In genomic region chr18:48922203-48922800, GRCh38 we compare ENCODE assay signal across 10 cellular contexts. TPM values are rescaled to one million over a fixed set of nuclear protein-coding genes. Genes with fewer than 3 reads are reported as not detected.
A peak's percentile ranks its signal among the peaks of the same experiment; 100 is the strongest.
DNase-seq lines count a peak whose midpoint lies in the region; ATAC-seq and TF ChIP-seq lines count a peak whose summit lies in the region.
"Had no signal": no experiment of that assay in that cellular context is flagged by ENCODE, and none has a peak within 500 bp of the region (broad histone marks: within the 10 kb centered on the region; RNA-seq: fewer than 3 reads in every experiment).

No MANE protein-coding gene starts in this region.

- TF ChIP-seq CTCF in choroid plexus epithelial cell (conservative IDR thresholded peaks at IDR 0.05; ENCODE audit: low read depth, low read length) (no peak), upper lobe of left lung (IDR thresholded peaks at IDR 0.05) (no peak)

- no peak for TF ChIP-seq EP300 in upper lobe of left lung (IDR thresholded peaks at IDR 0.05)

- H3K9me3 ChIP-seq in mucosa of rectum (ENCODE audit: control insufficient read depth in 2 of 2, low read length in 2 of 2): no peaks in the 10 kb centered on the region
- no peaks in the 10 kb centered on the region for H3K9me3 ChIP-seq in upper lobe of left lung

- TF ChIP-seq POLR2A in upper lobe of left lung (IDR thresholded peaks at IDR 0.05): no peak

- WGBS in upper lobe of left lung, 2 donors: 9 to 28% methylated on average over 5 to 7 of the region's 7 CpGs

- peaks cover 50 to 55% of the 10 kb centered on the region in 2 donors for H3K4me1 ChIP-seq in mucosa of rectum (ENCODE audit: control insufficient read depth in 2 of 2, insufficient read depth in 2 of 2, low read length in 2 of 2)
- peaks cover 78 to 96% (median 93%) of the 10 kb centered on the region in 4 donors for H3K4me1 ChIP-seq in upper lobe of left lung

- no peak overlapping the region for H3K27ac Mint-ChIP-seq in activated naive CD4-positive, alpha-beta T cell treated with anti-CD3 and anti-CD28 coated beads, Interleukin-2, amount 50 U/mL, for 24 hours
- H3K27ac Mint-ChIP-seq: activated naive CD8-positive, alpha-beta T cell had no signal

- H3K27ac ChIP-seq in mucosa of rectum (ENCODE audit: low read depth in 2 of 2, low read length in 2 of 2) (peak overlapping the region; percentile 80 to 86), upper lobe of left lung (peak overlapping the region; percentile 52 to 90 (median 79))

- DNase-seq in activated naive CD4-positive, alpha-beta T cell treated with anti-CD3 and anti-CD28 coated beads, Interleukin-2, amount 50 U/mL, for 16 hours: no peak
- DNase-seq in choroid plexus epithelial cell (ENCODE audit: low read depth) (no peak), upper lobe of left lung (no peak), KG1 (lab: John Stamatoyannopoulos, UW) (no peak)
- DNase-seq: stimulated activated naive CD4-positive, alpha-beta T cell had no signal

- H3K4me1 Mint-ChIP-seq in activated naive CD4-positive, alpha-beta T cell treated with anti-CD3 and anti-CD28 coated beads, Interleukin-2, amount 50 U/mL, for 24 hours: peaks cover 54% of the 10 kb centered on the region

- H3K9me3 Mint-ChIP-seq in activated naive CD4-positive, alpha-beta T cell treated with anti-CD3 and anti-CD28 coated beads, Interleukin-2, amount 50 U/mL, for 24 hours: no peaks in the 10 kb centered on the region

- no peaks in the 10 kb centered on the region for H3K27me3 Mint-ChIP-seq in activated naive CD4-positive, alpha-beta T cell treated with anti-CD3 and anti-CD28 coated beads, Interleukin-2, amount 50 U/mL, for 24 hours
- H3K27me3 Mint-ChIP-seq: activated naive CD8-positive, alpha-beta T cell had no signal

- H3K4me3 Mint-ChIP-seq in activated naive CD4-positive, alpha-beta T cell treated with anti-CD3 and anti-CD28 coated beads, Interleukin-2, amount 50 U/mL, for 24 hours: peak overlapping the region; percentile 78

- H3K36me3 ChIP-seq in mucosa of rectum (ENCODE audit: control insufficient read depth in 2 of 2, insufficient read depth in 2 of 2, low read length in 2 of 2) (peaks cover 23 to 25% of the 10 kb centered on the region in 2 donors), upper lobe of left lung (peaks cover 0 to 24% (median 16%) of the 10 kb centered on the region in 4 donors)

- no peak for ATAC-seq in upper lobe of left lung (ENCODE audit: low FRiP score in 2 of 2)
- ATAC-seq in GM18909 (IDR thresholded peaks at IDR 0.05; ENCODE audit: poor library complexity, unreplicated experiment): no peak
- no peak for ATAC-seq in HG02642 (IDR thresholded peaks at IDR 0.05; ENCODE audit: poor library complexity, unreplicated experiment)

- H3K9ac ChIP-seq in mucosa of rectum (ENCODE audit: low read depth in 1 of 2, low read length in 2 of 2): peak overlapping the region in 1 of 2 donors; percentile 54

- H3K4me3 ChIP-seq in choroid plexus epithelial cell (ENCODE audit: low read depth, low read length) (peak overlapping the region; percentile 2), mucosa of rectum (ENCODE audit: low read length in 2 of 2) (peak overlapping the region; percentile 50), upper lobe of left lung (peak overlapping the region in 3 of 4 donors; percentile 16 to 47 (median 36))

- peaks cover 12% of the 10 kb centered on the region for H3K36me3 Mint-ChIP-seq in activated naive CD4-positive, alpha-beta T cell treated with anti-CD3 and anti-CD28 coated beads, Interleukin-2, amount 50 U/mL, for 24 hours

- H3K27me3 ChIP-seq in mucosa of rectum (ENCODE audit: control insufficient read depth in 2 of 2, insufficient read depth in 2 of 2, low read length in 2 of 2) (no peaks in the 10 kb centered on the region), upper lobe of left lung (no peaks in the 10 kb centered on the region)

RNA-seq across cellular contexts. Expression of gene SMAD7, which starts 28.5 kb away (rescaled TPM):
- 10 to 100 TPM; 39.6 to 89.0 (median 61.5) TPM for total RNA-seq in upper lobe of left lung
